Comparison of ENCODE assay signal across 13 cellular contexts in genomic region chr14:72665259-72665658, GRCh38.
DNase-seq lines count a peak whose midpoint lies in the region; ATAC-seq, FAIRE-seq and TF ChIP-seq lines count a peak whose summit lies in the region.
"Had no signal": no experiment of that assay in that cellular context is flagged by ENCODE, and none has a peak within 500 bp of the region (broad histone marks: within the 10 kb centered on the region; RNA-seq: fewer than 3 reads in every experiment).

No MANE protein-coding gene starts in this region.

- no peaks in the 10 kb centered on the region for H3K27me3 ChIP-seq in small intestine (ENCODE audit: control insufficient read depth in 2 of 2, insufficient read depth in 2 of 2, low read length in 2 of 2)
- H3K27me3 ChIP-seq: SJCRH30, vagina had no signal

- no peaks in the 10 kb centered on the region for H3K4me1 ChIP-seq in small intestine (ENCODE audit: control insufficient read depth in 2 of 2, insufficient read depth in 1 of 2, low read depth in 1 of 2, low read length in 1 of 2)
- H3K4me1 ChIP-seq: SJCRH30, vagina had no signal

- in situ Hi-C loops in astrocyte of the spinal cord (cut with HindIII; ENCODE audit: low sequenced_read_pairs), result no loop called here

- intact Hi-C loops in sciatic nerve (cut with DNase I), result no loop called here

- no peaks in the 10 kb centered on the region for H3K36me3 ChIP-seq in small intestine (ENCODE audit: control insufficient read depth in 2 of 2, insufficient read depth in 2 of 2, low read length in 2 of 2)
- H3K36me3 ChIP-seq: SJCRH30, vagina had no signal

- TF ChIP-seq CTCF in AG10803 (conservative IDR thresholded peaks at IDR 0.05; ENCODE audit: low read length) (no peak), astrocyte of the spinal cord (IDR thresholded peaks at IDR 0.05; ENCODE audit: low read depth, low read length) (no peak)

- ATAC-seq in HG02610 (IDR thresholded peaks at IDR 0.05; ENCODE audit: unreplicated experiment) (peak; percentile 36), sciatic nerve (no peak), HG03025 (IDR thresholded peaks at IDR 0.05; ENCODE audit: low FRiP score, unreplicated experiment) (no peak), HG02884 (IDR thresholded peaks at IDR 0.05; ENCODE audit: unreplicated experiment) (no peak)

- WGBS in small intestine, 3 donors, result 54 to 65% (median 64%) methylated on average over 3 of the region's 3 CpGs

- DNase-seq in AG10803 (ENCODE audit: low read depth), result peak; percentile 96
- peak; percentile 97 for DNase-seq in astrocyte of the spinal cord (ENCODE audit: low read depth, low spot score)
- peak; percentile 99 for DNase-seq in kidney tubule cell (ENCODE audit: low spot score)
- DNase-seq in sciatic nerve (ENCODE audit: low spot score), result no peak
- no peak for DNase-seq in small intestine
- DNase-seq: DMS 273 treated with DMSO at 0.1 percent for 48 hours, H7, SJCRH30 had no signal

- no peak for FAIRE-seq in small intestine (lab: Jason Lieb, UNC)

- no peak overlapping the region for H3K27ac ChIP-seq in small intestine (ENCODE audit: low read depth in 1 of 2, low read length in 1 of 2)
- H3K27ac ChIP-seq: coronary artery, SJCRH30, vagina had no signal

- no peak overlapping the region for H3K4me3 ChIP-seq in AG10803 (ENCODE audit: low read length)
- H3K4me3 ChIP-seq in astrocyte of the spinal cord (ENCODE audit: low read depth, low read length), result peak overlapping the region; percentile 2
- H3K4me3 ChIP-seq in small intestine (ENCODE audit: low read depth in 1 of 2, low read length in 2 of 2), result no peak overlapping the region
- H3K4me3 ChIP-seq: coronary artery, SJCRH30, vagina had no signal

- H3K9me3 ChIP-seq in small intestine (ENCODE audit: control insufficient read depth, low read depth), result no peaks in the 10 kb centered on the region
- H3K9me3 ChIP-seq: SJCRH30, vagina had no signal

Comparison
In these comparisons a context has a peak if more than half of its experiments do, and no peak if none do; other contexts are left out.
1. DNase-seq: peak in AG10803 (single experiment), astrocyte of the spinal cord (single experiment) and kidney tubule cell (single experiment); none in sciatic nerve (single experiment) and small intestine (single experiment).